In genomic region chr5:133429046-133429445, GRCh38 we compare ENCODE assay signal across 5 cellular contexts.
"Had no signal": no experiment of that assay in that cellular context is flagged by ENCODE, and none has a peak within 500 bp of the region (broad histone marks: within the 10 kb centered on the region; RNA-seq: fewer than 3 reads in every experiment).

No MANE protein-coding gene starts in this region.

- H3K27ac ChIP-seq: HL-60 had no signal

- H3K4me3 ChIP-seq: K562 had no signal

- DNase-seq: IMR-90, KBM-7, KG1 had no signal
